Comparison of ENCODE assay signal across 17 cellular contexts in genomic region chr1:156948708-156949107, GRCh38. TPM values are rescaled to one million over a fixed set of nuclear protein-coding genes. Genes with fewer than 3 reads are reported as not detected.
DNase-seq lines count a peak whose midpoint lies in the region; ATAC-seq and TF ChIP-seq lines count a peak whose summit lies in the region.
"Had no signal": no experiment of that assay in that cellular context is flagged by ENCODE, and none has a peak within 500 bp of the region (broad histone marks: within the 10 kb centered on the region; RNA-seq: fewer than 3 reads in every experiment).

No MANE protein-coding gene starts in this region.

- H3K27ac ChIP-seq in 22Rv1 = no peak overlapping the region
- no peak overlapping the region for H3K27ac ChIP-seq in SK-N-SH (ENCODE audit: low read depth in 2 of 2, low read length in 1 of 2)
- H3K27ac ChIP-seq in foreskin keratinocyte = no peak overlapping the region
- H3K27ac ChIP-seq in sigmoid colon = no peak overlapping the region
- H3K27ac ChIP-seq: dorsolateral prefrontal cortex, prostate gland, tibial nerve had no signal

- H3K4me2 ChIP-seq in SK-N-SH = no peak overlapping the region

- TF ChIP-seq EP300 in SK-N-SH (IDR thresholded peaks at IDR 0.05; ENCODE audit: borderline replicate concordance in 1 of 2, low read depth in 1 of 2, low read length in 1 of 2) = no peak
- TF ChIP-seq EP300 in sigmoid colon (IDR thresholded peaks at IDR 0.05) = no peak

- no peaks in the 10 kb centered on the region for H4K20me1 ChIP-seq in SK-N-SH (ENCODE audit: insufficient read depth)

- POLR2A ChIA-PET in SK-N-SH (lab: Yijun Ruan, JAX) = no interaction called here

- H3K4me3 ChIP-seq in SK-N-SH (ENCODE audit: low read depth in 2 of 2, low read length in 1 of 2) (no peak overlapping the region), sigmoid colon (no peak overlapping the region)
- H3K4me3 ChIP-seq: dorsolateral prefrontal cortex, prostate gland, tibial nerve had no signal

- WGBS in SK-N-SH (ENCODE audit: low lambda C conversion rate) = 90% methylated on average over 4 of the region's 4 CpGs
- 86 to 93% methylated on average over 4 of the region's 4 CpGs for WGBS in sigmoid colon, 2 donors

- no peak for ATAC-seq in foreskin keratinocyte
- no peak for ATAC-seq in GM19467 (IDR thresholded peaks at IDR 0.05; ENCODE audit: unreplicated experiment)
- ATAC-seq in GM21786 (IDR thresholded peaks at IDR 0.05; ENCODE audit: unreplicated experiment) = no peak

- intact Hi-C loops in sigmoid colon (cut with DNase I) = no loop called here

- H3K9ac ChIP-seq in SK-N-SH = no peak overlapping the region

- TF ChIP-seq POLR2A in sigmoid colon (IDR thresholded peaks at IDR 0.05) = no peak

- H3K9me3 ChIP-seq in SK-N-SH = no peaks in the 10 kb centered on the region
- no peaks in the 10 kb centered on the region for H3K9me3 ChIP-seq in sigmoid colon
- H3K9me3 ChIP-seq: prostate gland, tibial nerve had no signal

- H3K36me3 ChIP-seq in SK-N-SH (replicated peaks in 1 of 2; ENCODE audit: control insufficient read depth in 1 of 2, insufficient read depth in 2 of 2, low read length in 1 of 2) = peaks cover 39 to 85% of the 10 kb centered on the region in 2 experiments
- peaks cover 49 to 97% (median 71%) of the 10 kb centered on the region in 4 donors for H3K36me3 ChIP-seq in sigmoid colon

- H2AFZ ChIP-seq in SK-N-SH (ENCODE audit: low read depth) = no peak overlapping the region

- no peak for TF ChIP-seq RAD21 in SK-N-SH (IDR thresholded peaks at IDR 0.05; ENCODE audit: low read length)

- DNase-seq in SK-N-SH (no peak), foreskin keratinocyte (no peak), SHP77 treated with DMSO at 0.1 percent for 48 hours (lab: John Stamatoyannopoulos, UW) (no peak), sigmoid colon (no peak)
- DNase-seq: activated T-cell treated with anti-CD3 and anti-CD28 coated beads, Interleukin-2, amount 50 U/mL, for 1 hour; AML-193; dorsolateral prefrontal cortex; foreskin melanocyte; stimulated activated CD4-positive, alpha-beta T cell treated with anti-CD3 and anti-CD28 coated beads, Interleukin-1b, Interleukin-23, amount 100 ng/mL, for 48 hours; stimulated activated CD8-positive, alpha-beta memory T cell treated with anti-CD3 and anti-CD28 coated beads, Interleukin-4, amount 100 ng/mL, for 48 hours; SW 1271 had no signal

- TF ChIP-seq CTCF in 22Rv1 (IDR thresholded peaks at IDR 0.05) (peak; percentile 36), GM12873 (IDR thresholded peaks at IDR 0.05; ENCODE audit: insufficient read depth, low read depth, low read length, missing control alignments) (peak; percentile 51), SK-N-SH (IDR thresholded peaks at IDR 0.05) (peak; percentile 34; the same call in 1 of the 2 replicates), foreskin keratinocyte (conservative IDR thresholded peaks at IDR 0.05) (peak; percentile 15), sigmoid colon (IDR thresholded peaks at IDR 0.05) (no peak)

- no peaks in the 10 kb centered on the region for H3F3A ChIP-seq in SK-N-SH (replicated peaks; ENCODE audit: insufficient read depth)

- H3K9me2 ChIP-seq in SK-N-SH = no peaks in the 10 kb centered on the region

- CTCF ChIA-PET in SK-N-SH (lab: Yijun Ruan, JAX) = interaction anchor here (0.8 to 6.0 kb wide), 5 partner anchors 11 to 59 kb away, joined by 3 to 26 read pairs (median 3); no protein-coding TSS in a partner anchor

- H3K27me3 ChIP-seq in SK-N-SH (ENCODE audit: insufficient read depth) (no peaks in the 10 kb centered on the region), foreskin keratinocyte (no peaks in the 10 kb centered on the region), sigmoid colon (no peaks in the 10 kb centered on the region)
- H3K27me3 ChIP-seq: dorsolateral prefrontal cortex, tibial nerve had no signal

- no peaks in the 10 kb centered on the region for H3K4me1 ChIP-seq in SK-N-SH (ENCODE audit: control insufficient read depth in 1 of 2, insufficient read depth in 2 of 2, low read depth in 1 of 2, low read length in 1 of 2)
- no peaks in the 10 kb centered on the region for H3K4me1 ChIP-seq in foreskin keratinocyte
- no peaks in the 10 kb centered on the region for H3K4me1 ChIP-seq in sigmoid colon
- H3K4me1 ChIP-seq: prostate gland, tibial nerve had no signal

- H3K79me2 ChIP-seq in SK-N-SH (ENCODE audit: insufficient read depth) = no peaks in the 10 kb centered on the region

TF ChIP-seq in SK-N-SH, 30 proteins besides CTCF, POLR2A, EP300 and RAD21:
- TF ChIP-seq GABPA (IDR thresholded peaks at IDR 0.05; ENCODE audit: low read depth) (no peak), CHD2 (IDR thresholded peaks at IDR 0.05; ENCODE audit: low read length, partially characterized antibody) (no peak)

RNA-seq across cellular contexts. Expression of gene LRRC71, which starts 28.3 kb away (rescaled TPM):
- polyA plus RNA-seq in SK-N-SH (2012; rRNA removed) (0.03 TPM in 1 of 2 replicates, not detected in the other), foreskin keratinocyte (not detected in 2 replicates), sigmoid colon (under 1 TPM in 1 of 3 donors, not detected in 2; 0.07 TPM)
- 0.04 and 0.09 TPM in 2 replicates for polyA plus RNA-seq in SK-N-SH (2012; cell fraction: cytosol; rRNA removed)
- 0.07 and 0.25 TPM in 2 replicates for polyA plus RNA-seq in SK-N-SH (2012; cell fraction: nucleus; rRNA removed)
- total RNA-seq in foreskin keratinocyte (not detected in 2 replicates), sigmoid colon (not detected)

RNA-seq across cellular contexts. Expression of gene PEAR1, which starts 55.2 kb away (rescaled TPM):
- polyA plus RNA-seq in SK-N-SH (2012; rRNA removed) (1.2 and 1.7 TPM in 2 replicates), foreskin keratinocyte (3.3 and 4.0 TPM in 2 replicates), sigmoid colon (1 to 10 TPM in 1 of 3 donors, under 1 TPM in 2; under 0.01 to 3.8 (median 0.69) TPM)
- polyA plus RNA-seq in SK-N-SH (2012; cell fraction: cytosol; rRNA removed) = 0.68 and 1.3 TPM in 2 replicates
- 6.6 and 6.8 TPM in 2 replicates for polyA plus RNA-seq in SK-N-SH (2012; cell fraction: nucleus; rRNA removed)
- total RNA-seq in foreskin keratinocyte (6.6 and 7.3 TPM in 2 replicates), sigmoid colon (1 to 10 TPM; 3.6 to 8.3 (median 5.6) TPM)

Comparison
In these comparisons a context has a peak if more than half of its experiments do, and no peak if none do; other contexts are left out.
1. CTCF ChIP-seq: peak in 22Rv1 (single experiment), GM12873 (single experiment), SK-N-SH (single experiment) and foreskin keratinocyte (single experiment); none in sigmoid colon (0 of 4).